ENCODE assay signal across 31 cellular contexts in genomic region chr12:130743176-130743575, GRCh38. TPM values are rescaled to one million over a fixed set of nuclear protein-coding genes. Genes with fewer than 3 reads are reported as not detected.
"Had no signal": no experiment of that assay in that cellular context is flagged by ENCODE, and none has a peak within 500 bp of the region (broad histone marks: within the 10 kb centered on the region; RNA-seq: fewer than 3 reads in every experiment).

No MANE protein-coding gene starts in this region.

- DNase-seq: naive thymus-derived CD8-positive, alpha-beta T cell; nephron progenitor cell; occipital lobe; ovary; posterior cingulate gyrus; psoas muscle; right cardiac atrium; right lobe of liver; spleen; stimulated activated CD4-positive, alpha-beta T cell treated with anti-CD3 and anti-CD28 coated beads, Interleukin-12 subunit alpha, Interleukin-12 subunit beta, amount 100 ng/mL, for 4 hours; stimulated activated CD4-positive, alpha-beta T cell treated with anti-CD3 and anti-CD28 coated beads, Interleukin-1b, Interleukin-23, amount 100 ng/mL, for 48 hours; stimulated activated CD4-positive, alpha-beta T cell treated with anti-CD3 and anti-CD28 coated beads, Interleukin-4, amount 100 ng/mL, for 1 hour; stimulated activated CD4-positive, alpha-beta T cell treated with anti-CD3 and anti-CD28 coated beads, Interleukin-4, amount 100 ng/mL, for 4 hours; stimulated activated CD8-positive, alpha-beta memory T cell treated with anti-CD3 and anti-CD28 coated beads, Interleukin-4, amount 100 ng/mL, for 48 hours; stimulated activated naive CD4-positive, alpha-beta T cell; stimulated activated naive CD8-positive, alpha-beta T cell treated with anti-CD3 and anti-CD28 coated beads, Interleukin-15, amount 100 ng/mL, for 72 hours; stimulated activated naive CD8-positive, alpha-beta T cell treated with anti-CD3 and anti-CD28 coated beads, Interleukin-15, Interleukin-2, amounts not matched to agents 100 U/mL and 50 U/mL, for 24 hours; substantia nigra; testis; tibial artery; transverse colon; upper lobe of left lung had no signal

- H3K27ac ChIP-seq: ovary, parathyroid adenoma, psoas muscle, right lobe of liver, skin epidermis, spleen, suprapubic skin, testis, tibial artery, transverse colon, upper lobe of left lung, vagina had no signal

- H3K4me2 ChIP-seq: smooth muscle cell had no signal

- FAIRE-seq: urothelium cell line had no signal

- H3K4me1 ChIP-seq: psoas muscle, testis, transverse colon had no signal

- H3K27me3 ChIP-seq: ovary, right lobe of liver, testis, upper lobe of left lung, vagina had no signal

- H3K36me3 ChIP-seq: ovary, right lobe of liver, spleen, suprapubic skin, tibial artery, transverse colon, upper lobe of left lung, vagina had no signal

- H3K9ac ChIP-seq: parathyroid adenoma had no signal

- H3K4me3 ChIP-seq: ovary, psoas muscle, right lobe of liver, skin epidermis, smooth muscle cell, spleen, suprapubic skin, testis, tibial artery, transverse colon, upper lobe of left lung, vagina had no signal

- H3K9me3 ChIP-seq: ovary, psoas muscle, right lobe of liver, suprapubic skin, testis, upper lobe of left lung, vagina had no signal

- ATAC-seq: naive thymus-derived CD8-positive, alpha-beta T cell; natural killer cell treated with Interleukin-12 subunit alpha and Interleukin-12 subunit beta and Interleukin-15 and Interleukin-18, amount 100 ng/mL, for 72 hours; psoas muscle; right cardiac atrium; stimulated activated memory B cell treated with anti-CD40 and anti-IgM and Interleukin-4, amounts not matched to agents 10 μg/mL and 1 μg/mL and 100 μg/mL, for 72 hours; stimulated activated naive CD8-positive, alpha-beta T cell treated with anti-CD3 and anti-CD28 coated beads, Interleukin-15, amount 100 ng/mL, for 72 hours; stimulated activated naive CD8-positive, alpha-beta T cell treated with anti-CD3 and anti-CD28 coated beads, Interleukin-15, Interleukin-2, amounts not matched to agents 100 U/mL and 50 U/mL, for 24 hours had no signal

- H2AFZ ChIP-seq: parathyroid adenoma had no signal

- H3K79me2 ChIP-seq: parathyroid adenoma had no signal

RNA-seq across cellular contexts. Expression of gene RIMBP2, which starts 27.1 kb away (rescaled TPM):
- total RNA-seq: naive thymus-derived CD8-positive, alpha-beta T cell; natural killer cell treated with Interleukin-12 subunit alpha and Interleukin-12 subunit beta and Interleukin-15 and Interleukin-18, amount 100 ng/mL, for 72 hours; osteoblast had no signal
- polyA plus RNA-seq: naive thymus-derived CD8-positive, alpha-beta T cell; smooth muscle cell had no signal
